1 cellular context compared by ENCODE assay signal in the genomic region with DNA sequence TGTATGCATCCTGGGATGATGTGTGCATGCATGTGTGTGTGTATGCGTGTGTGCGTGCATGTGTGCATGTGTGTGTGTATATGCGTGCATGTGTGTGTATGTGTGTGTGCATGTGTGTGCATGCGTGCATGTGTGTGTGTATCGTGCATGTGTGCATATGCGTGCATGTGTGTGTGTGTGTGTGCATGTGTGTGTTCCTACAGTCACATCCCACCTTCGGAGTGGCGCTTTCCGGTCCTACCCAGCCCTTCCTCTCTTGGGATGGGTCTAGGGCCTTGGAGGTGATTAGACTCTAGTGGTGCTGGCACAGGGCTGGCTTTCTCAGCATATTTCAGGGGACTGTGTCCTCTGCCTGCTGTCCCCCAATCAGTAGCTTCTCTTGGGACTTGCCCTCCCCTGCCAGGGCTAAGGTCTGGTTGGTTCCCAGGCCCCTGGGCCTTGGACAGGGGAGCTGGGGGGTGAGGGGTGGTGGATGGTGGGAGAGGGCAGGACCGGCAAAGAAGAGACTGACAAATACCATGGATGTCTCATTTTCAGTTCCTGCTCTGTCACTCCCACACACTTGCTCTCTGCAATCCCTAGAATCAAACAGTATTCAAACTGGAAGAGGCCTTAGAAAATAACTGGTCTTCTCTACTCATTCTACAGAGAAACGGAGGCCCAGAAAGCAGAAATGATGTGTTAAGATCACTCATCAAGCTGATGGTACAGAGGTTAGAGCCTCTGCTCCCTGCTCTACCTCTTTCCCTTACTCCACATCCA.
TF ChIP-seq lines count a peak whose summit lies in the region.

No MANE protein-coding gene starts in this region.

TF ChIP-seq in GM12878, 131 proteins besides CTCF, POLR2A, EP300 and RAD21:
- TF ChIP-seq NR2C2 (IDR thresholded peaks at IDR 0.05; ENCODE audit: borderline replicate concordance, control insufficient read depth, insufficient read length, low read depth) (peak; percentile 24), PML (IDR thresholded peaks at IDR 0.05; ENCODE audit: low read length) (no peak), CREB1 (IDR thresholded peaks at IDR 0.05; ENCODE audit: low read depth) (no peak), CREM (IDR thresholded peaks at IDR 0.05; ENCODE audit: low read depth) (no peak), ESRRA (IDR thresholded peaks at IDR 0.05; ENCODE audit: low read length) (no peak)
- TF ChIP-seq, protein P1, sequence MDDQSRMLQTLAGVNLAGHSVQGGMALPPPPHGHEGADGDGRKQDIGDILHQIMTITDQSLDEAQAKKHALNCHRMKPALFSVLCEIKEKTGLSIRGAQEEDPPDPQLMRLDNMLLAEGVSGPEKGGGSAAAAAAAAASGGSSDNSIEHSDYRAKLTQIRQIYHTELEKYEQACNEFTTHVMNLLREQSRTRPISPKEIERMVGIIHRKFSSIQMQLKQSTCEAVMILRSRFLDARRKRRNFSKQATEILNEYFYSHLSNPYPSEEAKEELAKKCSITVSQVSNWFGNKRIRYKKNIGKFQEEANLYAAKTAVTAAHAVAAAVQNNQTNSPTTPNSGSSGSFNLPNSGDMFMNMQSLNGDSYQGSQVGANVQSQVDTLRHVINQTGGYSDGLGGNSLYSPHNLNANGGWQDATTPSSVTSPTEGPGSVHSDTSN (IDR thresholded peaks at IDR 0.05; ENCODE audit: insufficient replicate concordance, low read depth, low read length), result peak; percentile 9
- TF ChIP-seq, protein P2, sequence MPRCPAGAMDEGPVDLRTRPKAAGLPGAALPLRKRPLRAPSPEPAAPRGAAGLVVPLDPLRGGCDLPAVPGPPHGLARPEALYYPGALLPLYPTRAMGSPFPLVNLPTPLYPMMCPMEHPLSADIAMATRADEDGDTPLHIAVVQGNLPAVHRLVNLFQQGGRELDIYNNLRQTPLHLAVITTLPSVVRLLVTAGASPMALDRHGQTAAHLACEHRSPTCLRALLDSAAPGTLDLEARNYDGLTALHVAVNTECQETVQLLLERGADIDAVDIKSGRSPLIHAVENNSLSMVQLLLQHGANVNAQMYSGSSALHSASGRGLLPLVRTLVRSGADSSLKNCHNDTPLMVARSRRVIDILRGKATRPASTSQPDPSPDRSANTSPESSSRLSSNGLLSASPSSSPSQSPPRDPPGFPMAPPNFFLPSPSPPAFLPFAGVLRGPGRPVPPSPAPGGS (IDR thresholded peaks at IDR 0.05; ENCODE audit: borderline replicate concordance, insufficient read depth, low read depth, low read length, poor library complexity, severe bottlenecking), result peak; percentile 94
- TF ChIP-seq, protein P3, sequence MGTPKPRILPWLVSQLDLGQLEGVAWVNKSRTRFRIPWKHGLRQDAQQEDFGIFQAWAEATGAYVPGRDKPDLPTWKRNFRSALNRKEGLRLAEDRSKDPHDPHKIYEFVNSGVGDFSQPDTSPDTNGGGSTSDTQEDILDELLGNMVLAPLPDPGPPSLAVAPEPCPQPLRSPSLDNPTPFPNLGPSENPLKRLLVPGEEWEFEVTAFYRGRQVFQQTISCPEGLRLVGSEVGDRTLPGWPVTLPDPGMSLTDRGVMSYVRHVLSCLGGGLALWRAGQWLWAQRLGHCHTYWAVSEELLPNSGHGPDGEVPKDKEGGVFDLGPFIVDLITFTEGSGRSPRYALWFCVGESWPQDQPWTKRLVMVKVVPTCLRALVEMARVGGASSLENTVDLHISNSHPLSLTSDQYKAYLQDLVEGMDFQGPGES (IDR thresholded peaks at IDR 0.05), result no peak
